Comparison of ENCODE assay signal across 11 cellular contexts in genomic region chr1:58592521-58593134, GRCh38. TPM values are rescaled to one million over a fixed set of nuclear protein-coding genes. Genes with fewer than 3 reads are reported as not detected.
A peak's percentile ranks its signal among the peaks of the same experiment; 100 is the strongest.
DNase-seq lines count a peak whose midpoint lies in the region; ATAC-seq and TF ChIP-seq lines count a peak whose summit lies in the region.
"Had no signal": no experiment of that assay in that cellular context is flagged by ENCODE, and none has a peak within 500 bp of the region (broad histone marks: within the 10 kb centered on the region; RNA-seq: fewer than 3 reads in every experiment).

No MANE protein-coding gene starts in this region.

- H3K27me3 ChIP-seq in uterus: no peaks in the 10 kb centered on the region
- H3K27me3 ChIP-seq: BLaER1 had no signal

- H3K27ac ChIP-seq in uterus: peak overlapping the region; percentile 76 to 78
- H3K27ac ChIP-seq: BLaER1, HL-60 had no signal

- no peaks in the 10 kb centered on the region for H3K9me3 ChIP-seq in uterus
- H3K9me3 ChIP-seq: BLaER1 had no signal

- no peak overlapping the region for H3K4me3 ChIP-seq in uterus
- H3K4me3 ChIP-seq: BLaER1 had no signal

- no peaks in the 10 kb centered on the region for H3K4me1 ChIP-seq in uterus
- H3K4me1 ChIP-seq: BLaER1 had no signal

- CTCF ChIA-PET in MCF 10A (lab: Yijun Ruan, JAX): interaction anchor here (0.5 to 0.8 kb wide), 2 partner anchors 14 to 21 kb away, joined by 3 to 5 read pairs; no protein-coding TSS in a partner anchor

- intact Hi-C loops in MCF 10A (cut with micrococcal nuclease) (no loop called here), uterus (cut with DNase I; ENCODE audit: low total_unique reads) (no loop called here)

- H3K27ac Mint-ChIP-seq in MCF 10A (ENCODE audit: low read depth, unreplicated experiment): peak overlapping the region; percentile 85
- H3K27ac Mint-ChIP-seq: activated T-helper 17 cell treated with anti-CD3 and anti-CD28 coated beads, Interleukin-2, amount 50 U/mL, for 72 hours had no signal

- no peak for TF ChIP-seq POLR2A in uterus (IDR thresholded peaks at IDR 0.05)

- H3K27me3 Mint-ChIP-seq in MCF 10A (ENCODE audit: insufficient read depth, unreplicated experiment): no peaks in the 10 kb centered on the region

- DNase-seq in SIG-M5 treated with dmso at 0.1 percent for 504 hours (lab: John Stamatoyannopoulos, UW; ENCODE audit: unreplicated experiment) (peak; percentile 7), SIG-M5 (lab: John Stamatoyannopoulos, UW) (no peak), MCF 10A (ENCODE audit: unreplicated experiment) (peak; percentile 94), kidney glomerular epithelial cell (lab: John Stamatoyannopoulos, UW) (peak; percentile 95), uterus (peak; percentile 66 to 75), NCI-H69 (lab: John Stamatoyannopoulos, UW) (no peak)

- ATAC-seq in HG03025 (IDR thresholded peaks at IDR 0.05; ENCODE audit: low FRiP score, unreplicated experiment) (no peak), GM21423 (IDR thresholded peaks at IDR 0.05; ENCODE audit: unreplicated experiment) (no peak)
- ATAC-seq: activated T-helper 17 cell treated with anti-CD3 and anti-CD28 coated beads, Interleukin-2, amount 50 U/mL, for 72 hours had no signal

- H3K36me3 ChIP-seq in uterus: no peaks in the 10 kb centered on the region
- H3K36me3 ChIP-seq: BLaER1 had no signal

- peaks cover 40% of the 10 kb centered on the region for H3K4me1 Mint-ChIP-seq in MCF 10A (ENCODE audit: insufficient read depth, unreplicated experiment)
- H3K4me1 Mint-ChIP-seq: activated T-helper 17 cell treated with anti-CD3 and anti-CD28 coated beads, Interleukin-2, amount 50 U/mL, for 72 hours had no signal

- TF ChIP-seq CTCF in MCF 10A (IDR thresholded peaks at IDR 0.05; ENCODE audit: unreplicated experiment) (no peak), uterus (IDR thresholded peaks at IDR 0.05) (no peak)

- POLR2A ChIA-PET in MCF 10A (lab: Yijun Ruan, JAX): interaction anchor here (0.6 to 3.4 kb wide), 12 partner anchors 9 to 64 kb away, joined by 3 to 17 read pairs (median 8); partner anchors contain the start of genes OMA1 and TACSTD2

- BruUV-seq in MCF 10A (replicated peaks; lab: Mats Ljungman, UMichigan): no TSS peak

- peaks cover 10% of the 10 kb centered on the region for H3K36me3 Mint-ChIP-seq in MCF 10A (ENCODE audit: insufficient read depth, unreplicated experiment)

- peak overlapping the region; percentile 32 for H3K4me3 Mint-ChIP-seq in MCF 10A (ENCODE audit: unreplicated experiment)
- H3K4me3 Mint-ChIP-seq: activated T-helper 17 cell treated with anti-CD3 and anti-CD28 coated beads, Interleukin-2, amount 50 U/mL, for 72 hours had no signal

- H3K9me3 Mint-ChIP-seq in MCF 10A (ENCODE audit: unreplicated experiment): no peaks in the 10 kb centered on the region

RNA-seq across cellular contexts. Expression of gene TACSTD2, which starts 15.6 kb away (rescaled TPM):
- total RNA-seq in MCF 10A (2022) (10.4 and 14.8 TPM in 2 replicates), uterus (10 to 100 TPM in 1 of 4 donors, under 1 TPM in 2, not detected in 1; 0.26 to 24.8 (median 0.73) TPM)

RNA-seq across cellular contexts. Expression of gene OMA1, which starts 46.1 kb away (rescaled TPM):
- total RNA-seq in MCF 10A (2022) (15.7 and 17.9 TPM in 2 replicates), uterus (10 to 100 TPM; 45.9 to 97.6 (median 65.4) TPM)

Comparison
In these comparisons a context has a peak if more than half of its experiments do, and no peak if none do; other contexts are left out.
1. DNase-seq: peak in SIG-M5 treated with dmso at 0.1 percent for 504 hours (single experiment), MCF 10A (single experiment), kidney glomerular epithelial cell (single experiment) and uterus (2 of 2); none in SIG-M5 (single experiment) and NCI-H69 (single experiment).